Comparison of ENCODE assay signal across 19 cellular contexts in genomic region chr3:37887824-37888223, GRCh38.
"Had no signal": no experiment of that assay in that cellular context is flagged by ENCODE, and none has a peak within 500 bp of the region (broad histone marks: within the 10 kb centered on the region; RNA-seq: fewer than 3 reads in every experiment).

No MANE protein-coding gene starts in this region.

- H3K4me1 Mint-ChIP-seq: stimulated activated memory B cell treated with anti-CD40 and anti-IgM and Interleukin-4, amounts not matched to agents 10 μg/mL and 1 μg/mL and 100 μg/mL, for 72 hours; stimulated activated naive CD8-positive, alpha-beta T cell treated with anti-CD3 and anti-CD28 coated beads, Interleukin-15, amount 100 ng/mL, for 72 hours had no signal

- ATAC-seq: foreskin keratinocyte; left colon; natural killer cell treated with Interleukin-12 subunit alpha and Interleukin-12 subunit beta and Interleukin-15 and Interleukin-18, amount 100 ng/mL, for 72 hours; stimulated activated memory B cell treated with anti-CD40 and anti-IgM and Interleukin-4, amounts not matched to agents 10 μg/mL and 1 μg/mL and 100 μg/mL, for 72 hours; stimulated activated naive CD8-positive, alpha-beta T cell treated with anti-CD3 and anti-CD28 coated beads, Interleukin-15, amount 100 ng/mL, for 72 hours had no signal

- DNase-seq: erythroblast; foreskin keratinocyte; hippocampal formation; left colon; left ventricle myocardium superior; mesenchymal stem cell; midbrain; stimulated activated CD4-positive, alpha-beta T cell treated with anti-CD3 and anti-CD28 coated beads, Interleukin-4, amount 100 ng/mL, for 1 hour; stimulated activated naive CD8-positive, alpha-beta T cell treated with anti-CD3 and anti-CD28 coated beads, Interleukin-15, amount 100 ng/mL, for 72 hours; testis; upper lobe of right lung had no signal

- H3K9me3 ChIP-seq: right atrium auricular region, testis, tibial nerve, upper lobe of right lung, vagina had no signal

- H3K4me3 ChIP-seq: lung, right atrium auricular region, smooth muscle cell, testis, tibial nerve, upper lobe of right lung, vagina had no signal

- H3K36me3 Mint-ChIP-seq: natural killer cell treated with Interleukin-12 subunit alpha and Interleukin-12 subunit beta and Interleukin-15 and Interleukin-18, amount 100 ng/mL, for 72 hours; stimulated activated memory B cell treated with anti-CD40 and anti-IgM and Interleukin-4, amounts not matched to agents 10 μg/mL and 1 μg/mL and 100 μg/mL, for 72 hours had no signal

- H3K9me3 Mint-ChIP-seq: dendritic cell treated with granulocyte-macrophage colony-stimulating factor and Interleukin-4, amounts not matched to agents 40 ng/mL and 50 ng/mL, for 4 days; natural killer cell treated with Interleukin-12 subunit alpha and Interleukin-12 subunit beta and Interleukin-15 and Interleukin-18, amount 100 ng/mL, for 72 hours; stimulated activated memory B cell treated with anti-CD40 and anti-IgM and Interleukin-4, amounts not matched to agents 10 μg/mL and 1 μg/mL and 100 μg/mL, for 72 hours; stimulated activated naive CD8-positive, alpha-beta T cell treated with anti-CD3 and anti-CD28 coated beads, Interleukin-15, amount 100 ng/mL, for 72 hours had no signal

- H3K4me2 ChIP-seq: smooth muscle cell had no signal

- H3K27me3 Mint-ChIP-seq: dendritic cell treated with granulocyte-macrophage colony-stimulating factor and Interleukin-4, amounts not matched to agents 40 ng/mL and 50 ng/mL, for 4 days had no signal

- H3K4me3 Mint-ChIP-seq: dendritic cell treated with granulocyte-macrophage colony-stimulating factor and Interleukin-4, amounts not matched to agents 40 ng/mL and 50 ng/mL, for 4 days; natural killer cell treated with Interleukin-12 subunit alpha and Interleukin-12 subunit beta and Interleukin-15 and Interleukin-18, amount 100 ng/mL, for 72 hours; stimulated activated memory B cell treated with anti-CD40 and anti-IgM and Interleukin-4, amounts not matched to agents 10 μg/mL and 1 μg/mL and 100 μg/mL, for 72 hours; stimulated activated naive CD8-positive, alpha-beta T cell treated with anti-CD3 and anti-CD28 coated beads, Interleukin-15, amount 100 ng/mL, for 72 hours had no signal

- H3K27ac Mint-ChIP-seq: dendritic cell treated with granulocyte-macrophage colony-stimulating factor and Interleukin-4, amounts not matched to agents 40 ng/mL and 50 ng/mL, for 4 days; natural killer cell treated with Interleukin-12 subunit alpha and Interleukin-12 subunit beta and Interleukin-15 and Interleukin-18, amount 100 ng/mL, for 72 hours; stimulated activated memory B cell treated with anti-CD40 and anti-IgM and Interleukin-4, amounts not matched to agents 10 μg/mL and 1 μg/mL and 100 μg/mL, for 72 hours had no signal

- H3K36me3 ChIP-seq: right atrium auricular region, tibial nerve, upper lobe of right lung, vagina had no signal

- H3K27ac ChIP-seq: foreskin keratinocyte, upper lobe of right lung, vagina had no signal
